2 cellular contexts compared by ENCODE assay signal in the genomic region with DNA sequence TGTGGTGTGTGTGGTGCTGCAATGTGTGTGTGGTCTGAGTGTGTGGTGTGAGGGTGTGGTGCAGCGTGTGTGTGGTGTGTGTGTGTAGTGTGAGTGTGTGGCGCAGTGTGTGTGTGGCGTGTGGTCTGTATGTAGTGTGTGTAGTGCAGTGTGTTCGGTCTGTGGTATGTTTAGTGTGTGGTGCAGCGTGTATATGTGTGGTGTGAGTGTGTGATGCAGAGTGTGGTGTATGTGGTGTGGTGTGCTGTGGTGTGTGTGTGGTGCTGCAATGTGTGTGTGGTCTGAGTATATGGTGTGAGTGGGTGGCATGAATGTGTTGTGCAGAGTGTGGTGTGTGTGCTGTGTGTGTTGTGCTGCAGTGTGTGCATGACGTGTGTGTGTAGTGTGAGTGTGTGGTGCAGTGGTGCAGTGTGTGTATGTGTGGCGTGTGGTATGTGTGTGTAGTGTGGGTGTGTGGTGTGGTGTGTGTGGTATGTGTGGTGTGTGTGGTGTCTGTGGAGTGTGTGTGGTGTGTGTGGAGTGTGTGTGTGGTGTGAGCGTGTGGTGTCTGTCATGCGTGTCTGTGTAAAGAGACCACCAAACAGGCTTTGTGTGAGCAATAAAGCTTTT.
TF ChIP-seq lines count a peak whose summit lies in the region.

No MANE protein-coding gene starts in this region.

TF ChIP-seq in HEK293, 187 proteins besides CTCF, POLR2A, EP300 and RAD21:
- TF ChIP-seq, protein P1, sequence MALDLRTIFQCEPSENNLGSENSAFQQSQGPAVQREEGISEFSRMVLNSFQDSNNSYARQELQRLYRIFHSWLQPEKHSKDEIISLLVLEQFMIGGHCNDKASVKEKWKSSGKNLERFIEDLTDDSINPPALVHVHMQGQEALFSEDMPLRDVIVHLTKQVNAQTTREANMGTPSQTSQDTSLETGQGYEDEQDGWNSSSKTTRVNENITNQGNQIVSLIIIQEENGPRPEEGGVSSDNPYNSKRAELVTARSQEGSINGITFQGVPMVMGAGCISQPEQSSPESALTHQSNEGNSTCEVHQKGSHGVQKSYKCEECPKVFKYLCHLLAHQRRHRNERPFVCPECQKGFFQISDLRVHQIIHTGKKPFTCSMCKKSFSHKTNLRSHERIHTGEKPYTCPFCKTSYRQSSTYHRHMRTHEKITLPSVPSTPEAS (tag by site-specific recombination; IDR thresholded peaks at IDR 0.05), result peak; percentile 74
- TF ChIP-seq ZNF501 (tag by site-specific recombination; IDR thresholded peaks at IDR 0.05), result no peak
- TF ChIP-seq EGR2 (tag by site-specific recombination; IDR thresholded peaks at IDR 0.05; ENCODE audit: low read depth), result peak; percentile 87
- TF ChIP-seq, protein P2, sequence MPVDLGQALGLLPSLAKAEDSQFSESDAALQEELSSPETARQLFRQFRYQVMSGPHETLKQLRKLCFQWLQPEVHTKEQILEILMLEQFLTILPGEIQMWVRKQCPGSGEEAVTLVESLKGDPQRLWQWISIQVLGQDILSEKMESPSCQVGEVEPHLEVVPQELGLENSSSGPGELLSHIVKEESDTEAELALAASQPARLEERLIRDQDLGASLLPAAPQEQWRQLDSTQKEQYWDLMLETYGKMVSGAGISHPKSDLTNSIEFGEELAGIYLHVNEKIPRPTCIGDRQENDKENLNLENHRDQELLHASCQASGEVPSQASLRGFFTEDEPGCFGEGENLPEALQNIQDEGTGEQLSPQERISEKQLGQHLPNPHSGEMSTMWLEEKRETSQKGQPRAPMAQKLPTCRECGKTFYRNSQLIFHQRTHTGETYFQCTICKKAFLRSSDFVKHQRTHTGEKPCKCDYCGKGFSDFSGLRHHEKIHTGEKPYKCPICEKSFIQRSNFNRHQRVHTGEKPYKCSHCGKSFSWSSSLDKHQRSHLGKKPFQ (tag by site-specific recombination; IDR thresholded peaks at IDR 0.05), result peak; percentile 72; the same call in 1 of the 2 replicates
- TF ChIP-seq ZNF292 (tag by site-specific recombination; IDR thresholded peaks at IDR 0.05; ENCODE audit: borderline replicate concordance, low read depth), result no peak
- TF ChIP-seq ZFHX2 (tag by site-specific recombination; conservative IDR thresholded peaks at IDR 0.05), result peak; percentile 66
- TF ChIP-seq ZNF311 (tag by site-specific recombination; IDR thresholded peaks at IDR 0.05; ENCODE audit: borderline replicate concordance), result 0 out of 2 replicates have a peak, but pooled peaks have one; percentile 11
- TF ChIP-seq ZNF302 (tag by site-specific recombination; IDR thresholded peaks at IDR 0.05; ENCODE audit: low read depth), result 0 out of 2 replicates have a peak, but pooled peaks have one; percentile 47
- 0 out of 2 replicates have a peak, but pooled peaks have one; percentile 4 for TF ChIP-seq ZNF785 (tag by site-specific recombination; IDR thresholded peaks at IDR 0.05)
- no peak for TF ChIP-seq BCL11B (tag by site-specific recombination; IDR thresholded peaks at IDR 0.05; ENCODE audit: low read depth)
- peak; percentile 7 for TF ChIP-seq ZBTB26 (tag by site-specific recombination; optimal IDR thresholded peaks at IDR 0.05)
- 0 out of 2 replicates have a peak, but pooled peaks have one; percentile 7 for TF ChIP-seq ZNF23 (tag by site-specific recombination; IDR thresholded peaks at IDR 0.05; ENCODE audit: borderline replicate concordance)
TF ChIP-seq in HEK293: peak in this region for 9.

TF ChIP-seq in H1, 55 proteins besides CTCF, POLR2A, EP300 and RAD21:
- no peak for TF ChIP-seq SRF (IDR thresholded peaks at IDR 0.05; ENCODE audit: low read depth, low read length)
